Comparison of ENCODE assay signal across 8 cellular contexts in the genomic region with DNA sequence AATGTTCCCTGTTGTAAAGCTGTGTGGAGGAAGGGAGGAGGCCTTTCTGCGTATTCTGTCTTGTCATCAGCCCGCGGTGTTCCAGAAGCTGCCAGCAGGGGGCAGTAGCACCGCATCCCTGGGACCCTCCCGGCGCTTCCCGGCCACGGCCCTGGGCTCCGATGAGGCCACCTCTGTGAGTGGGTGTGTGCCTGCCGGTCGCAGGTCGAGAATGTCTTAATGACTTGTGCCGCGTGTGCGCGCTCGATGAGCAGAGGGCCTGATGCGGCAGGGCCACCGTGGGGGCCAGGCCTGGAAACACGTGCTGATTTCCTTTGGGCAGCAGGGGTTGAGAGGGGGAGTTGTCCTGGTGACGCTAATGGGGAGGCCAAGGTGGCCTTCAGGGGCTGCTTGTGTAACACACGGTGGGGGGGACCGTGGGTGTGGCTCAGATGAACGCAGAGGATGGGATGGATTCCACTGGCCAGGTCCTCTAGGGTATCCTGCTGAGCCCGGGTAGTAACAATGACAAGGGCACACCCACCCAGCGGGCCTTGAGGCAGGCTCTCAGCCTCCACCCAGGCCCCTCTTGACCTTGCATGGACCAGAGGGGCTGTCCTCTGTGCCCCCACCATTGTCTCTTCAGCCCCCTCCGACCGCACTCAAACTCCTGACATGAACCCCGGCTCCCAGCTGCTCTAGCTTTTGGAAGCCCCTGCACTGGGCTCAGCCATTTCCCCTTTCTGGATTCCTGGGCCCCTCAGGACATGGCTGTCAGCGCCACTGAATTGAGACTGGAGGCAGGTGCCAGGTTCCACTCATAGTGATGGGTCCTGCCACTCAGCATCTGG.
DNase-seq lines count a peak whose midpoint lies in the region; TF ChIP-seq lines count a peak whose summit lies in the region.

No MANE protein-coding gene starts in this region.

- H3K4me1 ChIP-seq in fibroblast of lung (ENCODE audit: control insufficient read depth, extremely low read depth, insufficient read depth, low read length) = no peaks in the 10 kb centered on the region

- no peak overlapping the region for H3K27ac Mint-ChIP-seq in activated CD4-positive, alpha-beta T cell treated with anti-CD3 and anti-CD28 coated beads, Interleukin-2, amount 10 ng/mL, durations not matched to agents 7 days and 5 days
- H3K27ac Mint-ChIP-seq in nephron progenitor cell = no peak overlapping the region
- no peak overlapping the region for H3K27ac Mint-ChIP-seq in type B pancreatic cell

- H3K79me2 ChIP-seq in fibroblast of lung (ENCODE audit: control insufficient read depth, insufficient read depth, low read length) = no peaks in the 10 kb centered on the region

- H3K27me3 Mint-ChIP-seq in activated CD4-positive, alpha-beta T cell treated with anti-CD3 and anti-CD28 coated beads, Interleukin-2, amount 10 ng/mL, durations not matched to agents 7 days and 5 days = peaks cover 14% of the 10 kb centered on the region
- H3K27me3 Mint-ChIP-seq in nephron progenitor cell (ENCODE audit: low read depth, poor library complexity) (peaks cover 64% of the 10 kb centered on the region), type B pancreatic cell (peaks cover 38% of the 10 kb centered on the region)

- no peak overlapping the region for H3K27ac ChIP-seq in fibroblast of lung (ENCODE audit: insufficient read depth, low read length)

- H3K4me3 ChIP-seq in GM12865 (ENCODE audit: low read depth, low read length) = no peak overlapping the region
- H3K4me3 ChIP-seq in fibroblast of lung (replicated peaks in 1 of 4; ENCODE audit: control extremely low read depth in 1 of 4, insufficient read depth in 1 of 4, low read depth in 3 of 4, low read length in 4 of 4) = no peak overlapping the region

- no peak overlapping the region for H3K9ac ChIP-seq in fibroblast of lung (ENCODE audit: insufficient read depth, low read length)

- peak; percentile 41 for DNase-seq in A172 (ENCODE audit: low spot score)
- DNase-seq in GM12865 (ENCODE audit: low read depth) = peak; percentile 33
- peak; percentile 28 for DNase-seq in NCI-H2107 (lab: John Stamatoyannopoulos, UW)
- peak; percentile 37 for DNase-seq in activated CD4-positive, alpha-beta T cell treated with anti-CD3 and anti-CD28 coated beads, Interleukin-2, amount 10 ng/mL, durations not matched to agents 7 days and 5 days
- peak; percentile 18 to 21 for DNase-seq in fibroblast of lung (ENCODE audit: low read depth in 2 of 2)
- peak; percentile 94 for DNase-seq in nephron progenitor cell
- peak; percentile 84 for DNase-seq in type B pancreatic cell (ENCODE audit: extremely low spot score, unreplicated experiment)
- no peak for DNase-seq in GM19240 (ENCODE audit: insufficient read length, low spot score)

- H3K9me3 ChIP-seq in fibroblast of lung (ENCODE audit: control insufficient read depth, insufficient read depth, low read depth, low read length) = no peaks in the 10 kb centered on the region

- H2AFZ ChIP-seq in fibroblast of lung (ENCODE audit: low read length) = no peak overlapping the region

- no peaks in the 10 kb centered on the region for H3K36me3 ChIP-seq in fibroblast of lung (ENCODE audit: control insufficient read depth, insufficient read depth, low read length)

- H3K4me3 Mint-ChIP-seq in activated CD4-positive, alpha-beta T cell treated with anti-CD3 and anti-CD28 coated beads, Interleukin-2, amount 10 ng/mL, durations not matched to agents 7 days and 5 days = no peak overlapping the region
- H3K4me3 Mint-ChIP-seq in nephron progenitor cell (peak overlapping the region; percentile 61), type B pancreatic cell (peak overlapping the region; percentile 21)

- H4K20me1 ChIP-seq in fibroblast of lung (ENCODE audit: control insufficient read depth, extremely low read depth, insufficient read depth, low read length) = no peaks in the 10 kb centered on the region

- peak; percentile 83 for TF ChIP-seq CTCF in GM12865 (IDR thresholded peaks at IDR 0.05; ENCODE audit: insufficient read depth, low read depth, low read length, missing control alignments)
- peak; percentile 66 to 89 for TF ChIP-seq CTCF in fibroblast of lung (conservative IDR thresholded peaks at IDR 0.05 in 1 of 2, IDR thresholded peaks at IDR 0.05 in 1 of 2; ENCODE audit: low read depth in 1 of 2, low read length in 2 of 2)
- peak; percentile 98 for TF ChIP-seq CTCF in nephron progenitor cell (IDR thresholded peaks at IDR 0.05)
- TF ChIP-seq CTCF in type B pancreatic cell (conservative IDR thresholded peaks at IDR 0.05) = peak; percentile 98

- CTCF ChIA-PET in activated CD4-positive, alpha-beta T cell treated with anti-CD3 and anti-CD28 coated beads, Interleukin-2, amount 10 ng/mL, durations not matched to agents 7 days and 5 days (lab: Charles Lee) = interaction anchor here (1.0 kb wide), 1 partner anchor 50 kb away, joined by 3 read pairs; no protein-coding TSS in a partner anchor

- POLR2A ChIA-PET in activated CD4-positive, alpha-beta T cell treated with anti-CD3 and anti-CD28 coated beads, Interleukin-2, amount 10 ng/mL, durations not matched to agents 7 days and 5 days (lab: Charles Lee) = no interaction called here

- H3K36me3 Mint-ChIP-seq in activated CD4-positive, alpha-beta T cell treated with anti-CD3 and anti-CD28 coated beads, Interleukin-2, amount 10 ng/mL, durations not matched to agents 7 days and 5 days (ENCODE audit: low read depth) = no peaks in the 10 kb centered on the region
- no peaks in the 10 kb centered on the region for H3K36me3 Mint-ChIP-seq in nephron progenitor cell (ENCODE audit: low read depth)
- no peaks in the 10 kb centered on the region for H3K36me3 Mint-ChIP-seq in type B pancreatic cell

- no peaks in the 10 kb centered on the region for H3K27me3 ChIP-seq in fibroblast of lung (ENCODE audit: control insufficient read depth, insufficient read depth, low read length)

- H3K4me2 ChIP-seq in fibroblast of lung (ENCODE audit: extremely low read depth, insufficient read depth, low read length) = no peak overlapping the region

- peaks cover 2% of the 10 kb centered on the region for H3K4me1 Mint-ChIP-seq in activated CD4-positive, alpha-beta T cell treated with anti-CD3 and anti-CD28 coated beads, Interleukin-2, amount 10 ng/mL, durations not matched to agents 7 days and 5 days
- H3K4me1 Mint-ChIP-seq in nephron progenitor cell (peaks cover 21% of the 10 kb centered on the region), type B pancreatic cell (ENCODE audit: unreplicated experiment) (peaks cover 12% of the 10 kb centered on the region)

- no peaks in the 10 kb centered on the region for H3K9me3 Mint-ChIP-seq in activated CD4-positive, alpha-beta T cell treated with anti-CD3 and anti-CD28 coated beads, Interleukin-2, amount 10 ng/mL, durations not matched to agents 7 days and 5 days
- H3K9me3 Mint-ChIP-seq in nephron progenitor cell = no peaks in the 10 kb centered on the region
- H3K9me3 Mint-ChIP-seq in type B pancreatic cell = no peaks in the 10 kb centered on the region
